In genomic region chr16:87474566-87474996, GRCh38 we compare ENCODE assay signal across 1 cellular context.
TF ChIP-seq lines count a peak whose summit lies in the region.

No MANE protein-coding gene starts in this region.

TF ChIP-seq in HepG2, 621 proteins besides CTCF, POLR2A, EP300 and RAD21 (continues in another document):
- TF ChIP-seq MIXL1 (CRISPR knock-in tag; IDR thresholded peaks at IDR 0.05) (peak; percentile 50; the same call in 1 of the 2 replicates), ZNF274 (CRISPR knock-in tag; IDR thresholded peaks at IDR 0.05) (no peak), ZNF780A (CRISPR knock-in tag; IDR thresholded peaks at IDR 0.05) (0 out of 2 replicates have a peak, but pooled peaks have one; percentile 26), ZNF3 (CRISPR knock-in tag; IDR thresholded peaks at IDR 0.05) (peak; percentile 65; the same call in 1 of the 2 replicates), TCF7 (IDR thresholded peaks at IDR 0.05; ENCODE audit: low read depth) (no peak), ZNF468 (CRISPR knock-in tag; IDR thresholded peaks at IDR 0.05) (no peak), HNF4G (IDR thresholded peaks at IDR 0.05; ENCODE audit: borderline replicate concordance, low read depth, low read length) (no peak; the same call in 1 of the 2 replicates), HNF4G (CRISPR knock-in tag; IDR thresholded peaks at IDR 0.05; ENCODE audit: borderline replicate concordance, low read depth) (peak; percentile 41; the same call in 1 of the 2 replicates), SAP130 (CRISPR knock-in tag; IDR thresholded peaks at IDR 0.05; ENCODE audit: low read depth) (peak; percentile 88), TARDBP (CRISPR knock-in tag; IDR thresholded peaks at IDR 0.05) (0 out of 2 replicates have a peak, but pooled peaks have one; percentile 19), TFAP4 (IDR thresholded peaks at IDR 0.05; ENCODE audit: borderline replicate concordance, low read depth) (peak; percentile 10; the same call in 1 of the 2 replicates), ZNF331 (CRISPR knock-in tag; IDR thresholded peaks at IDR 0.05) (peak; percentile 37; the same call in 1 of the 2 replicates), CREM (IDR thresholded peaks at IDR 0.05) (no peak), CREM (CRISPR knock-in tag; IDR thresholded peaks at IDR 0.05) (no peak), POLR2AphosphoS2 (IDR thresholded peaks at IDR 0.05; ENCODE audit: low read depth, low read length) (no peak), ZMYM3 (CRISPR knock-in tag; IDR thresholded peaks at IDR 0.05) (peak; percentile 84), FOXP1 (IDR thresholded peaks at IDR 0.05) (no peak), FOXP1 (CRISPR knock-in tag; IDR thresholded peaks at IDR 0.05) (peak; percentile 28; the same call in 1 of the 2 replicates), ZMAT3 (CRISPR knock-in tag; conservative IDR thresholded peaks at IDR 0.05) (no peak), ZNF768 (CRISPR knock-in tag; IDR thresholded peaks at IDR 0.05) (0 out of 2 replicates have a peak, but pooled peaks have one; percentile 21), MED1 (CRISPR knock-in tag; IDR thresholded peaks at IDR 0.05) (peak; percentile 77), TBX2 (CRISPR knock-in tag; IDR thresholded peaks at IDR 0.05; ENCODE audit: borderline replicate concordance) (peak; percentile 56; the same call in 1 of the 2 replicates), KMT2A (CRISPR knock-in tag; IDR thresholded peaks at IDR 0.05) (peak; percentile 85; the same call in 1 of the 2 replicates), SOX13 (IDR thresholded peaks at IDR 0.05) (no peak), SOX13 (CRISPR knock-in tag; conservative IDR thresholded peaks at IDR 0.05 in 1 of 2, IDR thresholded peaks at IDR 0.05 in 1 of 2) (peak in 1 of 2 experiments; percentile 69; a peak in 2 of 4 replicates), ZNF446 (CRISPR knock-in tag; IDR thresholded peaks at IDR 0.05) (no peak), GATAD2A (CRISPR knock-in tag; IDR thresholded peaks at IDR 0.05) (peak; percentile 48; the same call in 1 of the 2 replicates), ZNF33B (CRISPR knock-in tag; IDR thresholded peaks at IDR 0.05) (no peak), FOSL2 (CRISPR knock-in tag; IDR thresholded peaks at IDR 0.05) (0 out of 2 replicates have a peak, but pooled peaks have one; percentile 13), MAZ (IDR thresholded peaks at IDR 0.05; ENCODE audit: borderline replicate concordance, low read depth, low read length) (no peak), MAZ (CRISPR knock-in tag; IDR thresholded peaks at IDR 0.05; ENCODE audit: low read depth) (no peak), BHLHE40 (IDR thresholded peaks at IDR 0.05; ENCODE audit: low read length) (0 out of 2 replicates have a peak, but pooled peaks have one; percentile 14), CEBPG (CRISPR knock-in tag; IDR thresholded peaks at IDR 0.05) (peak; percentile 9; the same call in 1 of the 2 replicates), PHF21A (CRISPR knock-in tag; IDR thresholded peaks at IDR 0.05) (peak; percentile 65), HCFC1 (IDR thresholded peaks at IDR 0.05; ENCODE audit: low read depth, low read length) (no peak), MLLT10 (CRISPR knock-in tag; IDR thresholded peaks at IDR 0.05) (no peak), UBTF (CRISPR knock-in tag; IDR thresholded peaks at IDR 0.05) (peak; percentile 43; the same call in 1 of the 2 replicates), FOXA3 (CRISPR knock-in tag; IDR thresholded peaks at IDR 0.05) (0 out of 2 replicates have a peak, but pooled peaks have one; percentile 43), MTF2 (CRISPR knock-in tag; IDR thresholded peaks at IDR 0.05; ENCODE audit: borderline replicate concordance) (no peak), TAF15 (IDR thresholded peaks at IDR 0.05; ENCODE audit: low read depth, low read length, poor library complexity, severe bottlenecking) (no peak), ZNF687 (CRISPR knock-in tag; IDR thresholded peaks at IDR 0.05) (peak; percentile 75), HOXA3 (CRISPR knock-in tag; IDR thresholded peaks at IDR 0.05) (peak; percentile 68; the same call in 1 of the 2 replicates), ZNF614 (CRISPR knock-in tag; IDR thresholded peaks at IDR 0.05; ENCODE audit: borderline replicate concordance) (peak; percentile 72; the same call in 1 of the 2 replicates), HNF4A (CRISPR knock-in tag; IDR thresholded peaks at IDR 0.05) (peak; percentile 83; the same call in 1 of the 2 replicates), MYC (CRISPR knock-in tag; IDR thresholded peaks at IDR 0.05; ENCODE audit: borderline replicate concordance) (peak; percentile 51; the same call in 1 of the 2 replicates), NR2F6 (IDR thresholded peaks at IDR 0.05) (no peak), NR2F6 (CRISPR knock-in tag; IDR thresholded peaks at IDR 0.05) (peak; percentile 84), RARA (CRISPR knock-in tag; IDR thresholded peaks at IDR 0.05) (peak; percentile 49), ZNF121 (CRISPR knock-in tag; IDR thresholded peaks at IDR 0.05) (peak; percentile 94), ZNF292 (CRISPR knock-in tag; IDR thresholded peaks at IDR 0.05; ENCODE audit: borderline replicate concordance, low read depth) (peak; percentile 94; the same call in 1 of the 2 replicates)
- TF ChIP-seq, protein P1, sequence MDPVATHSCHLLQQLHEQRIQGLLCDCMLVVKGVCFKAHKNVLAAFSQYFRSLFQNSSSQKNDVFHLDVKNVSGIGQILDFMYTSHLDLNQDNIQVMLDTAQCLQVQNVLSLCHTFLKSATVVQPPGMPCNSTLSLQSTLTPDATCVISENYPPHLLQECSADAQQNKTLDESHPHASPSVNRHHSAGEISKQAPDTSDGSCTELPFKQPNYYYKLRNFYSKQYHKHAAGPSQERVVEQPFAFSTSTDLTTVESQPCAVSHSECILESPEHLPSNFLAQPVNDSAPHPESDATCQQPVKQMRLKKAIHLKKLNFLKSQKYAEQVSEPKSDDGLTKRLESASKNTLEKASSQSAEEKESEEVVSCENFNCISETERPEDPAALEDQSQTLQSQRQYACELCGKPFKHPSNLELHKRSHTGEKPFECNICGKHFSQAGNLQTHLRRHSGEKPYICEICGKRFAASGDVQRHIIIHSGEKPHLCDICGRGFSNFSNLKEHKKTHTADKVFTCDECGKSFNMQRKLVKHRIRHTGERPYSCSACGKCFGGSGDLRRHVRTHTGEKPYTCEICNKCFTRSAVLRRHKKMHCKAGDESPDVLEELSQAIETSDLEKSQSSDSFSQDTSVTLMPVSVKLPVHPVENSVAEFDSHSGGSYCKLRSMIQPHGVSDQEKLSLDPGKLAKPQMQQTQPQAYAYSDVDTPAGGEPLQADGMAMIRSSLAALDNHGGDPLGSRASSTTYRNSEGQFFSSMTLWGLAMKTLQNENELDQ (CRISPR knock-in tag; IDR thresholded peaks at IDR 0.05; ENCODE audit: borderline replicate concordance), result peak; percentile 44; the same call in 1 of the 2 replicates
- TF ChIP-seq, protein P2, sequence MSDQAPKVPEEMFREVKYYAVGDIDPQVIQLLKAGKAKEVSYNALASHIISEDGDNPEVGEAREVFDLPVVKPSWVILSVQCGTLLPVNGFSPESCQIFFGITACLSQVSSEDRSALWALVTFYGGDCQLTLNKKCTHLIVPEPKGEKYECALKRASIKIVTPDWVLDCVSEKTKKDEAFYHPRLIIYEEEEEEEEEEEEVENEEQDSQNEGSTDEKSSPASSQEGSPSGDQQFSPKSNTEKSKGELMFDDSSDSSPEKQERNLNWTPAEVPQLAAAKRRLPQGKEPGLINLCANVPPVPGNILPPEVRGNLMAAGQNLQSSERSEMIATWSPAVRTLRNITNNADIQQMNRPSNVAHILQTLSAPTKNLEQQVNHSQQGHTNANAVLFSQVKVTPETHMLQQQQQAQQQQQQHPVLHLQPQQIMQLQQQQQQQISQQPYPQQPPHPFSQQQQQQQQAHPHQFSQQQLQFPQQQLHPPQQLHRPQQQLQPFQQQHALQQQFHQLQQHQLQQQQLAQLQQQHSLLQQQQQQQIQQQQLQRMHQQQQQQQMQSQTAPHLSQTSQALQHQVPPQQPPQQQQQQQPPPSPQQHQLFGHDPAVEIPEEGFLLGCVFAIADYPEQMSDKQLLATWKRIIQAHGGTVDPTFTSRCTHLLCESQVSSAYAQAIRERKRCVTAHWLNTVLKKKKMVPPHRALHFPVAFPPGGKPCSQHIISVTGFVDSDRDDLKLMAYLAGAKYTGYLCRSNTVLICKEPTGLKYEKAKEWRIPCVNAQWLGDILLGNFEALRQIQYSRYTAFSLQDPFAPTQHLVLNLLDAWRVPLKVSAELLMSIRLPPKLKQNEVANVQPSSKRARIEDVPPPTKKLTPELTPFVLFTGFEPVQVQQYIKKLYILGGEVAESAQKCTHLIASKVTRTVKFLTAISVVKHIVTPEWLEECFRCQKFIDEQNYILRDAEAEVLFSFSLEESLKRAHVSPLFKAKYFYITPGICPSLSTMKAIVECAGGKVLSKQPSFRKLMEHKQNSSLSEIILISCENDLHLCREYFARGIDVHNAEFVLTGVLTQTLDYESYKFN (CRISPR knock-in tag; conservative IDR thresholded peaks at IDR 0.05), result peak; percentile 50; the same call in 1 of the 2 replicates
- TF ChIP-seq, protein P3, sequence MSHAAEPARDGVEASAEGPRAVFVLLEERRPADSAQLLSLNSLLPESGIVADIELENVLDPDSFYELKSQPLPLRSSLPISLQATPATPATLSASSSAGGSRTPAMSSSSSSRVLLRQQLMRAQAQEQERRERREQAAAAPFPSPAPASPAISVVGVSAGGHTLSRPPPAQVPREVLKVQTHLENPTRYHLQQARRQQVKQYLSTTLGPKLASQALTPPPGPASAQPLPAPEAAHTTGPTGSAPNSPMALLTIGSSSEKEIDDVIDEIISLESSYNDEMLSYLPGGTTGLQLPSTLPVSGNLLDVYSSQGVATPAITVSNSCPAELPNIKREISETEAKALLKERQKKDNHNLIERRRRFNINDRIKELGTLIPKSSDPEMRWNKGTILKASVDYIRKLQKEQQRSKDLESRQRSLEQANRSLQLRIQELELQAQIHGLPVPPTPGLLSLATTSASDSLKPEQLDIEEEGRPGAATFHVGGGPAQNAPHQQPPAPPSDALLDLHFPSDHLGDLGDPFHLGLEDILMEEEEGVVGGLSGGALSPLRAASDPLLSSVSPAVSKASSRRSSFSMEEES (CRISPR knock-in tag; IDR thresholded peaks at IDR 0.05), result peak; percentile 49; the same call in 1 of the 2 replicates
- TF ChIP-seq, protein P4, sequence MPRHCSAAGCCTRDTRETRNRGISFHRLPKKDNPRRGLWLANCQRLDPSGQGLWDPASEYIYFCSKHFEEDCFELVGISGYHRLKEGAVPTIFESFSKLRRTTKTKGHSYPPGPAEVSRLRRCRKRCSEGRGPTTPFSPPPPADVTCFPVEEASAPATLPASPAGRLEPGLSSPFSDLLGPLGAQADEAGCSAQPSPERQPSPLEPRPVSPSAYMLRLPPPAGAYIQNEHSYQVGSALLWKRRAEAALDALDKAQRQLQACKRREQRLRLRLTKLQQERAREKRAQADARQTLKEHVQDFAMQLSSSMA (CRISPR knock-in tag; IDR thresholded peaks at IDR 0.05), result no peak
- TF ChIP-seq, protein P5, sequence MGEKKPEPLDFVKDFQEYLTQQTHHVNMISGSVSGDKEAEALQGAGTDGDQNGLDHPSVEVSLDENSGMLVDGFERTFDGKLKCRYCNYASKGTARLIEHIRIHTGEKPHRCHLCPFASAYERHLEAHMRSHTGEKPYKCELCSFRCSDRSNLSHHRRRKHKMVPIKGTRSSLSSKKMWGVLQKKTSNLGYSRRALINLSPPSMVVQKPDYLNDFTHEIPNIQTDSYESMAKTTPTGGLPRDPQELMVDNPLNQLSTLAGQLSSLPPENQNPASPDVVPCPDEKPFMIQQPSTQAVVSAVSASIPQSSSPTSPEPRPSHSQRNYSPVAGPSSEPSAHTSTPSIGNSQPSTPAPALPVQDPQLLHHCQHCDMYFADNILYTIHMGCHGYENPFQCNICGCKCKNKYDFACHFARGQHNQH (CRISPR knock-in tag; IDR thresholded peaks at IDR 0.05), result peak; percentile 39; the same call in 1 of the 2 replicates
